Comparison of ENCODE assay signal across 10 cellular contexts in genomic region chr11:14539867-14540475, GRCh38. TPM values are rescaled to one million over a fixed set of nuclear protein-coding genes. Genes with fewer than 3 reads are reported as not detected.
DNase-seq lines count a peak whose midpoint lies in the region; ATAC-seq lines count a peak whose summit lies in the region.
"Had no signal": no experiment of that assay in that cellular context is flagged by ENCODE, and none has a peak within 500 bp of the region (broad histone marks: within the 10 kb centered on the region; RNA-seq: fewer than 3 reads in every experiment).

No MANE protein-coding gene starts in this region.

- no peak for DNase-seq in activated naive CD4-positive, alpha-beta T cell treated with Interleukin-2 at 50 U/mL for 16 hours
- DNase-seq in left lobe of liver (ENCODE audit: low spot score) (peak; percentile 77), left colon (no peak), 8988T (no peak), GDM1 (lab: John Stamatoyannopoulos, UW) (no peak), pons (ENCODE audit: low spot score) (no peak)
- DNase-seq: HCEC 1CT, NCI-H510A had no signal

- H3K36me3 Mint-ChIP-seq in activated naive CD4-positive, alpha-beta T cell treated with anti-CD3 and anti-CD28 coated beads, Interleukin-2, amount 50 U/mL, for 24 hours, result peaks cover 3% of the 10 kb centered on the region
- peaks cover 7% of the 10 kb centered on the region for H3K36me3 Mint-ChIP-seq in activated naive CD8-positive, alpha-beta T cell

- ATAC-seq in left lobe of liver (peak; percentile 73), left colon (no peak)

- no peaks in the 10 kb centered on the region for H3K27me3 Mint-ChIP-seq in activated naive CD4-positive, alpha-beta T cell treated with anti-CD3 and anti-CD28 coated beads, Interleukin-2, amount 50 U/mL, for 24 hours
- no peaks in the 10 kb centered on the region for H3K27me3 Mint-ChIP-seq in activated naive CD8-positive, alpha-beta T cell

- H3K4me1 Mint-ChIP-seq in activated naive CD4-positive, alpha-beta T cell treated with anti-CD3 and anti-CD28 coated beads, Interleukin-2, amount 50 U/mL, for 24 hours, result peaks cover 54% of the 10 kb centered on the region
- H3K4me1 Mint-ChIP-seq in activated naive CD8-positive, alpha-beta T cell (ENCODE audit: low read depth), result peaks cover 57% of the 10 kb centered on the region

- H3K9me3 Mint-ChIP-seq in activated naive CD4-positive, alpha-beta T cell treated with anti-CD3 and anti-CD28 coated beads, Interleukin-2, amount 50 U/mL, for 24 hours, result no peaks in the 10 kb centered on the region
- H3K9me3 Mint-ChIP-seq in activated naive CD8-positive, alpha-beta T cell (ENCODE audit: low read depth), result no peaks in the 10 kb centered on the region

- intact Hi-C loops in left colon (cut with DNase I, micrococcal nuclease), result loop anchor here in 1 of 2 donors (10.0 kb wide), 1 partner anchor 105 kb away; the partner anchor contains the start of gene PDE3B

- no peak overlapping the region for H3K4me3 Mint-ChIP-seq in activated naive CD4-positive, alpha-beta T cell treated with anti-CD3 and anti-CD28 coated beads, Interleukin-2, amount 50 U/mL, for 24 hours
- H3K4me3 Mint-ChIP-seq in activated naive CD8-positive, alpha-beta T cell, result peak overlapping the region; percentile 36

- H3K27ac Mint-ChIP-seq in activated naive CD4-positive, alpha-beta T cell treated with anti-CD3 and anti-CD28 coated beads, Interleukin-2, amount 50 U/mL, for 24 hours, result peak overlapping the region; percentile 3
- H3K27ac Mint-ChIP-seq in activated naive CD8-positive, alpha-beta T cell, result peak overlapping the region; percentile 64

RNA-seq across cellular contexts. Expression of gene PSMA1, which starts 19.8 kb away (rescaled TPM):
- total RNA-seq in left lobe of liver (63.9 TPM), left colon (100 to 1,000 TPM; 102 to 113 TPM)

RNA-seq across cellular contexts. Expression of gene COPB1, which starts 40.4 kb away (rescaled TPM):
- total RNA-seq in left lobe of liver (40.8 TPM), left colon (10 to 100 TPM; 82.4 to 83.8 TPM)
